ENCODE assay signal across 8 cellular contexts in the genomic region with DNA sequence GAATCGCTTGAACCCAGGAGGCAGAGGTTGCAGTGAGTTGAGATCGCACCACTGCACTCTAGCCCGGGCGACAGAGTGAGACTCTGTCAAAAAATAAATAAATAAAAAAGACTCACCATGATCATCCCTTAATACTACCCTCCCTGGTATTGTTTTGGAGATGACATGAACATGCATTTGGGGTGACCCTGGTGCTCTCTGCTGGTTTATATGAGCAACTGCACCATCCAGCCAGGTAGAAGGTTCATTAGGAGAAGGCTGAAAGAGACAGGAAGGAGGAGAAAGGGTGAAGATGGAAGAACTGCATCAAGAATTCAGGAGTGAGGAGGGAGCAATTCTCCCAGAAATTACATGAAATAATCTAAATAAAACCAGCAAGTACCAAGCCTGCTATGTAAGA. TPM values are rescaled to one million over a fixed set of nuclear protein-coding genes. Genes with fewer than 3 reads are reported as not detected.
DNase-seq lines count a peak whose midpoint lies in the region; ATAC-seq, FAIRE-seq and TF ChIP-seq lines count a peak whose summit lies in the region.

No MANE protein-coding gene starts in this region.

- no peak overlapping the region for H3K27ac Mint-ChIP-seq in CD4-positive, alpha-beta memory T cell

- no peaks in the 10 kb centered on the region for H3K9me3 ChIP-seq in CD4-positive, alpha-beta memory T cell (ENCODE audit: control insufficient read depth in 1 of 2, low read length in 2 of 2)

- no peak overlapping the region for H3K4me3 Mint-ChIP-seq in CD4-positive, alpha-beta memory T cell

- in situ Hi-C loops in astrocyte of the spinal cord (cut with HindIII; ENCODE audit: low sequenced_read_pairs): no loop called here

- no peaks in the 10 kb centered on the region for H3K4me1 ChIP-seq in CD4-positive, alpha-beta memory T cell (ENCODE audit: insufficient read depth, low read length)

- no peaks in the 10 kb centered on the region for H3K27me3 ChIP-seq in CD4-positive, alpha-beta memory T cell (ENCODE audit: insufficient read depth, low read length)

- H3K4me1 Mint-ChIP-seq in CD4-positive, alpha-beta memory T cell: no peaks in the 10 kb centered on the region

- no peaks in the 10 kb centered on the region for H3K36me3 ChIP-seq in CD4-positive, alpha-beta memory T cell (ENCODE audit: insufficient read depth, low read length)

- POLR2A ChIA-PET in CD4-positive, alpha-beta memory T cell (lab: Charles Lee; ENCODE audit: partially characterized antibody): interaction anchor here (0.6 kb wide), 1 partner anchor 395 kb away, joined by 3 read pairs; no protein-coding TSS in a partner anchor

- no peak overlapping the region for H3K4me3 ChIP-seq in CD4-positive, alpha-beta memory T cell (ENCODE audit: low read length in 2 of 2)
- H3K4me3 ChIP-seq in astrocyte of the spinal cord (ENCODE audit: low read depth, low read length): no peak overlapping the region

- peak; percentile 56 for FAIRE-seq in GM19239 (lab: Jason Lieb, UNC)

- DNase-seq in CD4-positive, alpha-beta memory T cell: peak in 4 of 5 donors; percentile 29 to 46 (median 33)
- DNase-seq in GM19239 (ENCODE audit: insufficient read length, low spot score) (peak; percentile 15), NCI-H460 (ENCODE audit: extremely low read depth, low read depth) (peak; percentile 48), astrocyte of the spinal cord (ENCODE audit: low read depth, low spot score) (peak; percentile 48), inferior parietal cortex (ENCODE audit: extremely low spot score) (peak; percentile 17), superior temporal gyrus (ENCODE audit: extremely low spot score) (peak; percentile 18)

- peaks cover 5 to 8% of the 10 kb centered on the region in 2 donors for H3K27me3 Mint-ChIP-seq in CD4-positive, alpha-beta memory T cell

- no peak overlapping the region for H3K27ac ChIP-seq in CD4-positive, alpha-beta memory T cell (ENCODE audit: low read depth, low read length)

- no peaks in the 10 kb centered on the region for H3K9me3 Mint-ChIP-seq in CD4-positive, alpha-beta memory T cell

- H3K36me3 Mint-ChIP-seq in CD4-positive, alpha-beta memory T cell: no peaks in the 10 kb centered on the region

- CTCF ChIA-PET in CD4-positive, alpha-beta memory T cell (lab: Charles Lee; ENCODE audit: partially characterized antibody): interaction anchor here (1.1 to 3.7 kb wide), 7 partner anchors 13 to 416 kb away, joined by 3 to 34 read pairs (median 6); no protein-coding TSS in a partner anchor

- peak; percentile 74 for TF ChIP-seq CTCF in astrocyte of the spinal cord (IDR thresholded peaks at IDR 0.05; ENCODE audit: low read depth, low read length)

- intact Hi-C loops in CD4-positive, alpha-beta memory T cell (cut with micrococcal nuclease): loop anchor here (2.0 kb wide), 1 partner anchor 416 kb away; no protein-coding TSS in a partner anchor

- no peak for ATAC-seq in HG03139 (IDR thresholded peaks at IDR 0.05; ENCODE audit: unreplicated experiment)
- no peak for ATAC-seq in HG03378 (IDR thresholded peaks at IDR 0.05; ENCODE audit: unreplicated experiment)

RNA-seq across cellular contexts. Expression of gene SLC5A1, which starts 37.8 kb away (rescaled TPM):
- total RNA-seq in CD4-positive, alpha-beta memory T cell: not detected
- polyA plus RNA-seq in CD4-positive, alpha-beta memory T cell: not detected
- total RNA-seq in NCI-H460 (2014; rRNA removed; shearing (Covaris generic)): not detected in 2 replicates
- polyA plus RNA-seq in NCI-H460 (2014; cell fraction: nucleus; rRNA removed): not detected in 2 replicates
